Comparison of ENCODE assay signal across 9 cellular contexts in genomic region chr5:134100283-134101011, GRCh38. TPM values are rescaled to one million over a fixed set of nuclear protein-coding genes. Genes with fewer than 3 reads are reported as not detected.
DNase-seq lines count a peak whose midpoint lies in the region; ATAC-seq and TF ChIP-seq lines count a peak whose summit lies in the region.
"Had no signal": no experiment of that assay in that cellular context is flagged by ENCODE, and none has a peak within 500 bp of the region (broad histone marks: within the 10 kb centered on the region; RNA-seq: fewer than 3 reads in every experiment).

No MANE protein-coding gene starts in this region.

- H3K4me1 Mint-ChIP-seq in activated naive CD8-positive, alpha-beta T cell treated with anti-CD3 and anti-CD28 coated beads for 36 hours: peaks cover 84% of the 10 kb centered on the region
- peaks cover 49 to 97% (median 82%) of the 10 kb centered on the region in 7 donors for H3K4me1 Mint-ChIP-seq in naive thymus-derived CD4-positive, alpha-beta T cell

- TF ChIP-seq POLR2A in transverse colon (IDR thresholded peaks at IDR 0.05): no peak
- no peak for TF ChIP-seq POLR2A in ovary (IDR thresholded peaks at IDR 0.05)

- TF ChIP-seq CTCF in transverse colon (IDR thresholded peaks at IDR 0.05) (no peak), ovary (IDR thresholded peaks at IDR 0.05) (no peak)

- WGBS in transverse colon (ENCODE audit: low coverage in 1 of 2), 2 donors: 45% methylated on average over 9 of the region's 9 CpGs; no CpG with 5 or more reads in 1 of the 2 donors
- 52 to 65% (median 56%) methylated on average over 9 of the region's 9 CpGs for WGBS in ovary, 3 donors

- H3K27ac Mint-ChIP-seq in activated naive CD8-positive, alpha-beta T cell treated with anti-CD3 and anti-CD28 coated beads for 36 hours: peak overlapping the region; percentile 90
- peak overlapping the region; percentile 80 to 98 (median 95) for H3K27ac Mint-ChIP-seq in naive thymus-derived CD4-positive, alpha-beta T cell

- no peaks in the 10 kb centered on the region for H3K36me3 ChIP-seq in SJSA1
- no peaks in the 10 kb centered on the region for H3K36me3 ChIP-seq in naive thymus-derived CD4-positive, alpha-beta T cell (ENCODE audit: control insufficient read depth in 2 of 3, insufficient read depth in 3 of 3, low read length in 3 of 3)
- H3K36me3 ChIP-seq in transverse colon: no peaks in the 10 kb centered on the region
- H3K36me3 ChIP-seq in ovary: no peaks in the 10 kb centered on the region

- in situ Hi-C loops in transverse colon (cut with MboI; ENCODE audit: low pct_ligation_motif_present in 1 of 4, low pct_unique_long_range_greater_than_20kb in 1 of 4, low sequenced_read_pairs in 3 of 4): no loop called here

- H3K36me3 Mint-ChIP-seq in activated naive CD8-positive, alpha-beta T cell treated with anti-CD3 and anti-CD28 coated beads for 36 hours: no peaks in the 10 kb centered on the region
- peaks cover 0 to 2% (median 0%) of the 10 kb centered on the region in 5 donors for H3K36me3 Mint-ChIP-seq in naive thymus-derived CD4-positive, alpha-beta T cell

- peak overlapping the region; percentile 53 for H3K4me3 Mint-ChIP-seq in activated naive CD8-positive, alpha-beta T cell treated with anti-CD3 and anti-CD28 coated beads for 36 hours
- H3K4me3 Mint-ChIP-seq in naive thymus-derived CD4-positive, alpha-beta T cell: peak overlapping the region; percentile 48 to 79 (median 68)

- no peaks in the 10 kb centered on the region for H3K27me3 ChIP-seq in SJSA1 (replicated peaks)
- H3K27me3 ChIP-seq in naive thymus-derived CD4-positive, alpha-beta T cell (ENCODE audit: control insufficient read depth in 2 of 2, insufficient read depth in 2 of 2, low read length in 2 of 2): no peaks in the 10 kb centered on the region
- no peaks in the 10 kb centered on the region for H3K27me3 ChIP-seq in transverse colon
- no peaks in the 10 kb centered on the region for H3K27me3 ChIP-seq in ovary

- H3K4me1 ChIP-seq in SJSA1 (replicated peaks) (peaks cover 40% of the 10 kb centered on the region), transverse colon (peaks cover 0 to 26% (median 6%) of the 10 kb centered on the region in 4 donors), ovary (ENCODE audit: insufficient read depth) (no peaks in the 10 kb centered on the region)
- H3K4me1 ChIP-seq in naive thymus-derived CD4-positive, alpha-beta T cell (ENCODE audit: control insufficient read depth in 2 of 2, insufficient read depth in 2 of 2, low read length in 2 of 2): peaks cover 63 to 90% of the 10 kb centered on the region in 2 donors

- no peaks in the 10 kb centered on the region; the same call in 1 of the 2 replicates for H3K9me3 ChIP-seq in SJSA1 (replicated peaks)
- no peaks in the 10 kb centered on the region for H3K9me3 ChIP-seq in naive thymus-derived CD4-positive, alpha-beta T cell (ENCODE audit: control insufficient read depth in 2 of 3, low read length in 3 of 3)
- no peaks in the 10 kb centered on the region for H3K9me3 ChIP-seq in transverse colon
- H3K9me3 ChIP-seq in ovary: no peaks in the 10 kb centered on the region

- ATAC-seq in GM18508 (IDR thresholded peaks at IDR 0.05; ENCODE audit: insufficient read depth, unreplicated experiment) (peak; percentile 65), HG02840 (IDR thresholded peaks at IDR 0.05; ENCODE audit: low FRiP score, unreplicated experiment) (peak; percentile 74)
- peak; percentile 82 for ATAC-seq in naive thymus-derived CD4-positive, alpha-beta T cell

- peak overlapping the region; percentile 77 for H3K27ac ChIP-seq in SJSA1
- peak overlapping the region; percentile 80 for H3K27ac ChIP-seq in naive thymus-derived CD4-positive, alpha-beta T cell (ENCODE audit: low read depth, low read length)
- H3K27ac ChIP-seq in transverse colon: peak overlapping the region in 3 of 4 donors; percentile 42 to 52 (median 44)
- no peak overlapping the region for H3K27ac ChIP-seq in ovary
- H3K27ac ChIP-seq: SK-N-MC had no signal

- intact Hi-C loops in naive thymus-derived CD4-positive, alpha-beta T cell (cut with micrococcal nuclease): loop anchor here (1.0 kb wide), 8 partner anchors 10 to 61 kb away; partner anchors contain the start of gene TCF7 (in 1 of the 2)
- intact Hi-C loops in transverse colon (cut with DNase I; ENCODE audit: low total_unique reads) (no loop called here), ovary (cut with DNase I) (no loop called here)

- no peaks in the 10 kb centered on the region for H3K9me3 Mint-ChIP-seq in activated naive CD8-positive, alpha-beta T cell treated with anti-CD3 and anti-CD28 coated beads for 36 hours
- H3K9me3 Mint-ChIP-seq in naive thymus-derived CD4-positive, alpha-beta T cell: no peaks in the 10 kb centered on the region

- POLR2A ChIA-PET in naive thymus-derived CD4-positive, alpha-beta T cell (lab: Charles Lee): interaction anchor here (0.6 to 5.5 kb wide), 7 partner anchors 22 to 126 kb away, joined by 3 to 52 read pairs (median 5); partner anchors contain the start of gene SKP1

- CTCF ChIA-PET in naive thymus-derived CD4-positive, alpha-beta T cell (lab: Charles Lee): interaction anchor here (0.8 to 5.7 kb wide), 11 partner anchors 14 to 83 kb away, joined by 3 to 40 read pairs (median 8); no protein-coding TSS in a partner anchor

- DNase-seq in SJSA1 (ENCODE audit: low read depth in 1 of 2, low spot score in 2 of 2) (peak; percentile 87 to 91), transverse colon (peak; percentile 70), NCI-H748 (lab: John Stamatoyannopoulos, UW; ENCODE audit: unreplicated experiment) (no peak), ovary (no peak)
- peak; percentile 92 for DNase-seq in activated naive CD8-positive, alpha-beta T cell treated with anti-CD3 and anti-CD28 coated beads for 36 hours
- peak in 7 of 9 donors; percentile 58 to 90 (median 68) for DNase-seq in naive thymus-derived CD4-positive, alpha-beta T cell

- no peaks in the 10 kb centered on the region for H3K27me3 Mint-ChIP-seq in activated naive CD8-positive, alpha-beta T cell treated with anti-CD3 and anti-CD28 coated beads for 36 hours
- H3K27me3 Mint-ChIP-seq in naive thymus-derived CD4-positive, alpha-beta T cell: peaks cover 0 to 12% (median 0%) of the 10 kb centered on the region in 5 donors

- TF ChIP-seq EP300 in transverse colon (IDR thresholded peaks at IDR 0.05; ENCODE audit: low read depth): no peak
- no peak for TF ChIP-seq EP300 in ovary (IDR thresholded peaks at IDR 0.05)

- H3K4me3 ChIP-seq in SJSA1 (no peak overlapping the region), transverse colon (no peak overlapping the region), ovary (no peak overlapping the region)
- H3K4me3 ChIP-seq in naive thymus-derived CD4-positive, alpha-beta T cell (ENCODE audit: low read length): peak overlapping the region; percentile 10
- H3K4me3 ChIP-seq: SK-N-MC had no signal

RNA-seq across cellular contexts. Expression of gene TCF7, which starts 14.0 kb away (rescaled TPM):
- total RNA-seq in SJSA1 (2014; rRNA removed; shearing (Covaris generic)): 17.8 and 33.5 TPM in 2 replicates
- total RNA-seq in activated naive CD8-positive, alpha-beta T cell treated with anti-CD3 and anti-CD28 coated beads for 36 hours: 10 to 100 TPM; 66.4 to 68.7 TPM
- total RNA-seq in naive thymus-derived CD4-positive, alpha-beta T cell: 1,000 to 10,000 TPM in 2 of 5 experiments, 100 to 1,000 TPM in 3; 203 to 1,066 (median 643) TPM
- 100 to 1,000 TPM; 356 to 560 TPM for polyA plus RNA-seq in naive thymus-derived CD4-positive, alpha-beta T cell
- total RNA-seq in transverse colon: 1 to 10 TPM in 3 of 4 donors, under 1 TPM in 1; 0.60 to 7.1 (median 3.1) TPM
- 10 to 100 TPM in 1 of 7 donors, 1 to 10 TPM in 6; 2.9 to 15.2 (median 4.2) TPM for total RNA-seq in ovary
- 1 to 10 TPM; 1.7 to 2.5 TPM for polyA plus RNA-seq in ovary

Comparison
In these comparisons a context has a peak if more than half of its experiments do, and no peak if none do; other contexts are left out.
1. DNase-seq: peak in SJSA1 (2 of 2), activated naive CD8-positive, alpha-beta T cell treated with anti-CD3 and anti-CD28 coated beads for 36 hours (single experiment), naive thymus-derived CD4-positive, alpha-beta T cell (7 of 9) and transverse colon (single experiment); none in NCI-H748 (single experiment) and ovary (0 of 5).
2. H3K27ac ChIP-seq: peak in SJSA1 (single experiment), naive thymus-derived CD4-positive, alpha-beta T cell (single experiment) and transverse colon (3 of 4); none in ovary (0 of 2).
3. intact Hi-C loops: an anchor here in naive thymus-derived CD4-positive, alpha-beta T cell (1.0 kb wide); none called in transverse colon and ovary.
4. Peak in every context shown above with its lines, with median percentiles within 50 percentile points of each other: ATAC-seq.